Comparison of ENCODE assay signal across 24 cellular contexts in the genomic region with DNA sequence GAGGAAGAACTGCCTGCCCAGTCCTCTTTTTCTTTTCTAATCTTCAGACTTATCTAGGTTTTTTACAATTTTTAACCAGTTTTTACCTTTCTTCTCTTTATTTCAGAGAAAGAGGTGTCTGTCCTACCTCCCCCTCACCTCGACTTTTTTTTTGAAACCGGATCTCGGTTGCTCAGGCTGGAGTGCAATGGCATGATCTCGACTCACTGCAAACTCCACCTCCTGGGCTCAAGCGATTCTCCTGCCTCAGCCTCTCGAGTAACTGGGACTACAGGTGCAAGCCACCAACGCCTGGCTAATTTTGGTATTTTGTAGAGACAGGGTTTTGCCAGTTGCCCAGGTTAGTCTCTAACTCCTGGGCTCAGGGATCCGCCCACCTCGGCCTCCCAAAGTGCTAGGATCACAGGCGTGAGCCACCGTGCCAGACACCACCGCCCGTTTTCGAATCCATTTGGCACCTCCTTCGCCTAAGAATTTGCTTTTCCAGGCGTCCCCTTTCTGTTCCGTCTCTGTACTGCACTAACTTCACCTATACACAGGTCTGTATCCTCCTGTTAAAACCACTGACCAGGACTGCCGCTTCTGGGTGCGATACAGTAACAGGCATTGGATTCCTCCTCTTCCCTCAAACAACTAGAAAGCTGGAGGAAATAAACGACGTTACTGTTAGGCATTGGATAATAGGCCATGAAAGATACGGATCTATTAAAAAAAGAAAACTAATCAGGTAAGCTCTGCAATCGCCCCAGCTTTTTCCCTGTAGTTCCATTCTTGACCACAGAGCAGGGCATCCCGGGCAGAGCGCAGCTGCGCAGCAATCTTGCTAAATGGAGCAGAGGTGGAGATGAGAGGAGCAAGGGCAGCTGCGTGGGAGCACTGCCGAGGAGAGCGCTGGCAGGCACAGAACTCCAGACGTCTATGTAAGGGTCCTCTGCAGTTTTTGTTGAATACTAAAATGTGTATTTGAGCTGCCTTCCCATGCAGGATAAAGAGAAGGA.
A peak's percentile ranks its signal among the peaks of the same experiment; 100 is the strongest.
DNase-seq lines count a peak whose midpoint lies in the region; ATAC-seq and TF ChIP-seq lines count a peak whose summit lies in the region.
"Had no signal": no experiment of that assay in that cellular context is flagged by ENCODE, and none has a peak within 500 bp of the region (broad histone marks: within the 10 kb centered on the region; RNA-seq: fewer than 3 reads in every experiment).

No MANE protein-coding gene starts in this region.

- DNase-seq in T-helper 2 cell treated with Interferon-gamma antibody and Interleukin-4, amounts not matched to agents 5 μg/mL and 100 μg/mL, for 36 hours (ENCODE audit: low spot score), result no peak
- DNase-seq in T-helper 2 cell (no peak), NCI-H526 treated with DMSO at 0.1 percent for 48 hours (lab: John Stamatoyannopoulos, UW) (peak; percentile 47), epithelial cell of proximal tubule (ENCODE audit: low read depth) (no peak), type B pancreatic cell (ENCODE audit: extremely low spot score, unreplicated experiment) (no peak), hippocampal formation (lab: John Stamatoyannopoulos, UW) (no peak)
- no peak for DNase-seq in stimulated activated CD4-positive, alpha-beta T cell treated with anti-CD3 and anti-CD28 coated beads, Interleukin-2, amount 100 ng/mL, for 24 hours
- DNase-seq: activated CD4-positive, alpha-beta T cell treated with anti-CD3 and anti-CD28 coated beads for 1 hour; activated naive CD8-positive, alpha-beta T cell treated with anti-CD3 and anti-CD28 coated beads, Interleukin-2, amount 10 ng/mL, durations not matched to agents 7 days and 5 days; body of pancreas; colonic mucosa; hypothalamus; kidney; NCI-H2029 treated with DMSO at 0.1 percent for 48 hours; NCI-H524; OCI-M1; SJCRH30; stimulated activated CD4-positive, alpha-beta T cell treated with anti-CD3 and anti-CD28 coated beads, Interleukin-4, amount 100 ng/mL, for 1 hour; T-helper 9 cell had no signal

- peaks cover 11% of the 10 kb centered on the region for H3K4me1 Mint-ChIP-seq in T-helper 2 cell treated with Interferon-gamma antibody and Interleukin-4, amounts not matched to agents 5 μg/mL and 100 μg/mL, for 36 hours (ENCODE audit: low read depth)
- H3K4me1 Mint-ChIP-seq in type B pancreatic cell (ENCODE audit: unreplicated experiment), result peaks cover under 1% of the 10 kb centered on the region
- H3K4me1 Mint-ChIP-seq: IgD-negative memory B cell had no signal

- TF ChIP-seq CTCF in epithelial cell of proximal tubule (conservative IDR thresholded peaks at IDR 0.05; ENCODE audit: low read depth, low read length) (peak; percentile 10), type B pancreatic cell (conservative IDR thresholded peaks at IDR 0.05) (peak; percentile 31)

- no peaks in the 10 kb centered on the region for H3K27me3 Mint-ChIP-seq in T-helper 2 cell treated with Interferon-gamma antibody and Interleukin-4, amounts not matched to agents 5 μg/mL and 100 μg/mL, for 36 hours (ENCODE audit: low read depth)
- H3K27me3 Mint-ChIP-seq in type B pancreatic cell, result no peaks in the 10 kb centered on the region
- H3K27me3 Mint-ChIP-seq: activated naive CD8-positive, alpha-beta T cell treated with anti-CD3 and anti-CD28 coated beads, Interleukin-2, amount 10 ng/mL, durations not matched to agents 7 days and 5 days; IgD-negative memory B cell had no signal

- H3K27ac Mint-ChIP-seq in T-helper 2 cell treated with Interferon-gamma antibody and Interleukin-4, amounts not matched to agents 5 μg/mL and 100 μg/mL, for 36 hours, result peak overlapping the region; percentile 26
- no peak overlapping the region for H3K27ac Mint-ChIP-seq in type B pancreatic cell
- H3K27ac Mint-ChIP-seq: activated naive CD8-positive, alpha-beta T cell treated with anti-CD3 and anti-CD28 coated beads, Interleukin-2, amount 10 ng/mL, durations not matched to agents 7 days and 5 days; IgD-negative memory B cell had no signal

- H3K36me3 Mint-ChIP-seq in T-helper 2 cell treated with Interferon-gamma antibody and Interleukin-4, amounts not matched to agents 5 μg/mL and 100 μg/mL, for 36 hours (ENCODE audit: low read depth), result peaks cover 2% of the 10 kb centered on the region
- no peaks in the 10 kb centered on the region for H3K36me3 Mint-ChIP-seq in type B pancreatic cell
- H3K36me3 Mint-ChIP-seq: IgD-negative memory B cell; natural killer cell treated with Interleukin-12 subunit alpha and Interleukin-12 subunit beta and Interleukin-15 and Interleukin-18, amount 100 ng/mL, for 72 hours had no signal

- peaks cover 6% of the 10 kb centered on the region for H3K9me3 Mint-ChIP-seq in T-helper 2 cell treated with Interferon-gamma antibody and Interleukin-4, amounts not matched to agents 5 μg/mL and 100 μg/mL, for 36 hours
- H3K9me3 Mint-ChIP-seq in type B pancreatic cell, result no peaks in the 10 kb centered on the region
- H3K9me3 Mint-ChIP-seq: IgD-negative memory B cell; natural killer cell treated with Interleukin-12 subunit alpha and Interleukin-12 subunit beta and Interleukin-15 and Interleukin-18, amount 100 ng/mL, for 72 hours had no signal

- no peak overlapping the region for H3K4me3 ChIP-seq in epithelial cell of proximal tubule (ENCODE audit: low read depth, low read length)
- H3K4me3 ChIP-seq: BLaER1 treated with 17β-estradiol and CSF1 and Interleukin-3, amounts not matched to agents 10 nM and 100 nM; body of pancreas; colonic mucosa; SJCRH30; skin epidermis had no signal

- no peak overlapping the region for H3K4me3 Mint-ChIP-seq in T-helper 2 cell treated with Interferon-gamma antibody and Interleukin-4, amounts not matched to agents 5 μg/mL and 100 μg/mL, for 36 hours
- no peak overlapping the region for H3K4me3 Mint-ChIP-seq in type B pancreatic cell
- H3K4me3 Mint-ChIP-seq: activated naive CD8-positive, alpha-beta T cell treated with anti-CD3 and anti-CD28 coated beads, Interleukin-2, amount 10 ng/mL, durations not matched to agents 7 days and 5 days; IgD-negative memory B cell; natural killer cell treated with Interleukin-12 subunit alpha and Interleukin-12 subunit beta and Interleukin-15 and Interleukin-18, amount 100 ng/mL, for 72 hours had no signal

- ATAC-seq in HG02884 (IDR thresholded peaks at IDR 0.05; ENCODE audit: unreplicated experiment), result no peak
- ATAC-seq: body of pancreas; natural killer cell treated with Interleukin-12 subunit alpha and Interleukin-12 subunit beta and Interleukin-15 and Interleukin-18, amount 100 ng/mL, for 72 hours had no signal
